In the genomic region with DNA sequence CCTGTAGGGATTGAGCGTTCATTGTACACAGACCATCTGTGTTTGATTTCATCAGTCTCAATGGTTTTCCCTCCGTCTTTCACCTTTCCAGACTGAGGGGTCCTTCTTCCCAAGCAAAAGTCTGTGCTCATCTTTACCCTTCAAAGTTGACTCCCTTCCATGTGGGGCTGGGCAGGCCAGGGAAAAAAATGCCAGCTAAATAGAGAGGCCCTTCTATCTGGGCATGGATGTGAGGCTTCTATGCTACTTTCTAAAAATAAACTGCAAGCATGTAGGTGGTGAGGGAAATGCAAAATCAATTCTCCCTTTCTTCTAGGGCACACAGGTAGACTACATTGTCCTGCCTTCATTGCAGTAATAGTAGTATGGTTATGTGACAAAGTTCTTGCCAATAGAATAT, we compare ENCODE assay signal across 16 cellular contexts. TPM values are rescaled to one million over a fixed set of nuclear protein-coding genes. Genes with fewer than 3 reads are reported as not detected.
A peak's percentile ranks its signal among the peaks of the same experiment; 100 is the strongest.
DNase-seq lines count a peak whose midpoint lies in the region; ATAC-seq and TF ChIP-seq lines count a peak whose summit lies in the region.
"Had no signal": no experiment of that assay in that cellular context is flagged by ENCODE, and none has a peak within 500 bp of the region (broad histone marks: within the 10 kb centered on the region; RNA-seq: fewer than 3 reads in every experiment).

No MANE protein-coding gene starts in this region.

- H3K4me3 ChIP-seq in esophagus muscularis mucosa: no peak overlapping the region
- H3K4me3 ChIP-seq in rectal smooth muscle tissue (ENCODE audit: low read length): no peak overlapping the region
- no peak overlapping the region for H3K4me3 ChIP-seq in transverse colon
- H3K4me3 ChIP-seq: BLaER1 had no signal

- intact Hi-C loops in Right ventricle myocardium superior (cut with DNase I): no loop called here
- intact Hi-C loops in left cardiac atrium (cut with DNase I): no loop called here
- intact Hi-C loops in esophagus muscularis mucosa (cut with DNase I): no loop called here
- intact Hi-C loops in transverse colon (cut with DNase I; ENCODE audit: low total_unique reads): no loop called here

- no peaks in the 10 kb centered on the region for H3K36me3 Mint-ChIP-seq in activated T-cell treated with anti-CD3 and anti-CD28 coated beads, Interleukin-2, amount 50 U/mL, for 4 hours (ENCODE audit: insufficient read depth)
- H3K36me3 Mint-ChIP-seq: CD14-positive monocyte; CD4-positive, alpha-beta memory T cell had no signal

- H3K36me3 ChIP-seq in esophagus muscularis mucosa (no peaks in the 10 kb centered on the region), rectal smooth muscle tissue (ENCODE audit: control insufficient read depth, insufficient read depth, low read length) (no peaks in the 10 kb centered on the region), transverse colon (no peaks in the 10 kb centered on the region)
- H3K36me3 ChIP-seq: BLaER1 had no signal

- peak; percentile 60 for ATAC-seq in Right ventricle myocardium superior (ENCODE audit: poor library complexity)
- ATAC-seq in left cardiac atrium: no peak
- ATAC-seq in activated T-cell treated with anti-CD3 and anti-CD28 coated beads, Interleukin-2, amount 50 U/mL, for 4 hours: no peak
- ATAC-seq: HepG2 had no signal

- no peaks in the 10 kb centered on the region for H3K27me3 ChIP-seq in esophagus muscularis mucosa
- no peaks in the 10 kb centered on the region for H3K27me3 ChIP-seq in rectal smooth muscle tissue (ENCODE audit: control insufficient read depth, insufficient read depth, low read length)
- H3K27me3 ChIP-seq in transverse colon: no peaks in the 10 kb centered on the region
- H3K27me3 ChIP-seq: BLaER1 had no signal

- no peak for TF ChIP-seq POLR2A in esophagus muscularis mucosa (IDR thresholded peaks at IDR 0.05; ENCODE audit: low read depth)
- no peak for TF ChIP-seq POLR2A in transverse colon (IDR thresholded peaks at IDR 0.05)

- in situ Hi-C loops in transverse colon (cut with MboI; ENCODE audit: low pct_ligation_motif_present in 1 of 4, low pct_unique_long_range_greater_than_20kb in 1 of 4, low sequenced_read_pairs in 3 of 4): no loop called here

- 83% methylated on average over 2 of the region's 2 CpGs for WGBS in esophagus muscularis mucosa
- whole genome bisulfite sequencing in transverse colon (ENCODE audit: low coverage in 1 of 2), 2 donors: 90 to 92% methylated on average over 2 of the region's 2 CpGs

- H3K4me3 Mint-ChIP-seq in activated T-cell treated with anti-CD3 and anti-CD28 coated beads, Interleukin-2, amount 50 U/mL, for 4 hours: no peak overlapping the region
- H3K4me3 Mint-ChIP-seq: CD14-positive monocyte; CD4-positive, alpha-beta memory T cell; H9 had no signal

- H3K27ac ChIP-seq in esophagus muscularis mucosa (replicated peaks in 1 of 4): peak overlapping the region; percentile 29 to 87 (median 82)
- peak overlapping the region; percentile 91 for H3K27ac ChIP-seq in rectal smooth muscle tissue (ENCODE audit: low read depth, low read length)
- peak overlapping the region in 3 of 4 donors; percentile 72 to 79 (median 79) for H3K27ac ChIP-seq in transverse colon
- H3K27ac ChIP-seq: BLaER1 had no signal

- TF ChIP-seq EP300 in esophagus muscularis mucosa (IDR thresholded peaks at IDR 0.05) (no peak), transverse colon (IDR thresholded peaks at IDR 0.05; ENCODE audit: low read depth) (no peak)

- DNase-seq in Right ventricle myocardium superior (no peak), left cardiac atrium (no peak), esophagus muscularis mucosa (ENCODE audit: extremely low spot score) (no peak), transverse colon (no peak), mesenteric fat pad (ENCODE audit: low spot score) (no peak), NCI-H1092 treated with DMSO at 0.1 percent for 48 hours (lab: John Stamatoyannopoulos, UW) (no peak)
- DNase-seq in activated T-cell treated with anti-CD3 and anti-CD28 coated beads, Interleukin-2, amount 50 U/mL, for 4 hours: no peak
- DNase-seq: 8988T; CD4-positive, alpha-beta memory T cell; DMS79 treated with DMSO at 0.1 percent for 48 hours; GF-D8; H9 had no signal

- TF ChIP-seq CTCF in esophagus muscularis mucosa (IDR thresholded peaks at IDR 0.05) (no peak), transverse colon (IDR thresholded peaks at IDR 0.05) (no peak)

- no peaks in the 10 kb centered on the region for H3K9me3 ChIP-seq in esophagus muscularis mucosa
- H3K9me3 ChIP-seq in transverse colon: no peaks in the 10 kb centered on the region
- H3K9me3 ChIP-seq: BLaER1 had no signal

- peaks cover 2% of the 10 kb centered on the region for H3K4me1 Mint-ChIP-seq in activated T-cell treated with anti-CD3 and anti-CD28 coated beads, Interleukin-2, amount 50 U/mL, for 4 hours (ENCODE audit: low read depth)
- H3K4me1 Mint-ChIP-seq: CD14-positive monocyte had no signal

- no peaks in the 10 kb centered on the region for H3K27me3 Mint-ChIP-seq in activated T-cell treated with anti-CD3 and anti-CD28 coated beads, Interleukin-2, amount 50 U/mL, for 4 hours (ENCODE audit: low read depth)

- H3K9ac ChIP-seq in rectal smooth muscle tissue (ENCODE audit: low read length): no peak overlapping the region
- H3K9ac ChIP-seq: BLaER1 had no signal

- no peaks in the 10 kb centered on the region for H3K9me3 Mint-ChIP-seq in activated T-cell treated with anti-CD3 and anti-CD28 coated beads, Interleukin-2, amount 50 U/mL, for 4 hours
- H3K9me3 Mint-ChIP-seq: CD14-positive monocyte; CD4-positive, alpha-beta memory T cell; H9 had no signal

- peaks cover 10 to 60% (median 50%) of the 10 kb centered on the region in 4 donors for H3K4me1 ChIP-seq in esophagus muscularis mucosa
- peaks cover 32% of the 10 kb centered on the region for H3K4me1 ChIP-seq in rectal smooth muscle tissue (ENCODE audit: control insufficient read depth, insufficient read depth, low read length)
- peaks cover 0 to 18% (median 7%) of the 10 kb centered on the region in 4 donors for H3K4me1 ChIP-seq in transverse colon
- H3K4me1 ChIP-seq: BLaER1 had no signal

RNA-seq across cellular contexts. Expression of gene ITPKB, which starts 46.7 kb away (rescaled TPM):
- total RNA-seq in Right ventricle myocardium superior: 21.2 TPM
- total RNA-seq in left cardiac atrium: 10 to 100 TPM; 13.8 to 18.3 TPM
- 100 to 1,000 TPM in 2 of 4 donors, 10 to 100 TPM in 2; 71.1 to 156 (median 116) TPM for total RNA-seq in esophagus muscularis mucosa
- total RNA-seq in transverse colon: 10 to 100 TPM; 14.3 to 57.6 (median 23.7) TPM
- total RNA-seq in activated T-cell treated with anti-CD3 and anti-CD28 coated beads, Interleukin-2, amount 50 U/mL, for 4 hours: 10 to 100 TPM; 26.2 to 28.3 (median 27.7) TPM
- 34.9 TPM for total RNA-seq in mesenteric fat pad
- total RNA-seq: HepG2 had no signal
